In genomic region chr1:225474986-225475820, GRCh38 we compare ENCODE assay signal across 1 cellular context.
TF ChIP-seq lines count a peak whose summit lies in the region.

No MANE protein-coding gene starts in this region.

TF ChIP-seq in WTC11, 78 proteins besides CTCF, POLR2A, EP300 and RAD21 (continued from another document):
- TF ChIP-seq MAX (CRISPR knock-in tag; IDR thresholded peaks at IDR 0.05), result peak; percentile 81
- TF ChIP-seq, protein P1, sequence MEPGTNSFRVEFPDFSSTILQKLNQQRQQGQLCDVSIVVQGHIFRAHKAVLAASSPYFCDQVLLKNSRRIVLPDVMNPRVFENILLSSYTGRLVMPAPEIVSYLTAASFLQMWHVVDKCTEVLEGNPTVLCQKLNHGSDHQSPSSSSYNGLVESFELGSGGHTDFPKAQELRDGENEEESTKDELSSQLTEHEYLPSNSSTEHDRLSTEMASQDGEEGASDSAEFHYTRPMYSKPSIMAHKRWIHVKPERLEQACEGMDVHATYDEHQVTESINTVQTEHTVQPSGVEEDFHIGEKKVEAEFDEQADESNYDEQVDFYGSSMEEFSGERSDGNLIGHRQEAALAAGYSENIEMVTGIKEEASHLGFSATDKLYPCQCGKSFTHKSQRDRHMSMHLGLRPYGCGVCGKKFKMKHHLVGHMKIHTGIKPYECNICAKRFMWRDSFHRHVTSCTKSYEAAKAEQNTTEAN (CRISPR knock-in tag; IDR thresholded peaks at IDR 0.05), result no peak
- TF ChIP-seq GABPB1 (CRISPR knock-in tag; IDR thresholded peaks at IDR 0.05), result peak; percentile 60; the same call in 1 of the 2 replicates
- TF ChIP-seq, protein P2, sequence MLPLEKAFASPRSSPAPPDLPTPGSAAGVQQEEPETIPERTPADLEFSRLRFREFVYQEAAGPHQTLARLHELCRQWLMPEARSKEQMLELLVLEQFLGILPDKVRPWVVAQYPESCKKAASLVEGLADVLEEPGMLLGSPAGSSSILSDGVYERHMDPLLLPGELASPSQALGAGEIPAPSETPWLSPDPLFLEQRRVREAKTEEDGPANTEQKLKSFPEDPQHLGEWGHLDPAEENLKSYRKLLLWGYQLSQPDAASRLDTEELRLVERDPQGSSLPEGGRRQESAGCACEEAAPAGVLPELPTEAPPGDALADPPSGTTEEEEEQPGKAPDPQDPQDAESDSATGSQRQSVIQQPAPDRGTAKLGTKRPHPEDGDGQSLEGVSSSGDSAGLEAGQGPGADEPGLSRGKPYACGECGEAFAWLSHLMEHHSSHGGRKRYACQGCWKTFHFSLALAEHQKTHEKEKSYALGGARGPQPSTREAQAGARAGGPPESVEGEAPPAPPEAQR (CRISPR knock-in tag; IDR thresholded peaks at IDR 0.05), result no peak
- no peak for TF ChIP-seq RORB (CRISPR knock-in tag; IDR thresholded peaks at IDR 0.05)
- no peak for TF ChIP-seq ZNF219 (CRISPR knock-in tag; IDR thresholded peaks at IDR 0.05; ENCODE audit: borderline replicate concordance)
- TF ChIP-seq FOXK1 (CRISPR knock-in tag; IDR thresholded peaks at IDR 0.05), result peak; percentile 61
- peak; percentile 63 for TF ChIP-seq CREM (CRISPR knock-in tag; IDR thresholded peaks at IDR 0.05)
- TF ChIP-seq, protein P3, sequence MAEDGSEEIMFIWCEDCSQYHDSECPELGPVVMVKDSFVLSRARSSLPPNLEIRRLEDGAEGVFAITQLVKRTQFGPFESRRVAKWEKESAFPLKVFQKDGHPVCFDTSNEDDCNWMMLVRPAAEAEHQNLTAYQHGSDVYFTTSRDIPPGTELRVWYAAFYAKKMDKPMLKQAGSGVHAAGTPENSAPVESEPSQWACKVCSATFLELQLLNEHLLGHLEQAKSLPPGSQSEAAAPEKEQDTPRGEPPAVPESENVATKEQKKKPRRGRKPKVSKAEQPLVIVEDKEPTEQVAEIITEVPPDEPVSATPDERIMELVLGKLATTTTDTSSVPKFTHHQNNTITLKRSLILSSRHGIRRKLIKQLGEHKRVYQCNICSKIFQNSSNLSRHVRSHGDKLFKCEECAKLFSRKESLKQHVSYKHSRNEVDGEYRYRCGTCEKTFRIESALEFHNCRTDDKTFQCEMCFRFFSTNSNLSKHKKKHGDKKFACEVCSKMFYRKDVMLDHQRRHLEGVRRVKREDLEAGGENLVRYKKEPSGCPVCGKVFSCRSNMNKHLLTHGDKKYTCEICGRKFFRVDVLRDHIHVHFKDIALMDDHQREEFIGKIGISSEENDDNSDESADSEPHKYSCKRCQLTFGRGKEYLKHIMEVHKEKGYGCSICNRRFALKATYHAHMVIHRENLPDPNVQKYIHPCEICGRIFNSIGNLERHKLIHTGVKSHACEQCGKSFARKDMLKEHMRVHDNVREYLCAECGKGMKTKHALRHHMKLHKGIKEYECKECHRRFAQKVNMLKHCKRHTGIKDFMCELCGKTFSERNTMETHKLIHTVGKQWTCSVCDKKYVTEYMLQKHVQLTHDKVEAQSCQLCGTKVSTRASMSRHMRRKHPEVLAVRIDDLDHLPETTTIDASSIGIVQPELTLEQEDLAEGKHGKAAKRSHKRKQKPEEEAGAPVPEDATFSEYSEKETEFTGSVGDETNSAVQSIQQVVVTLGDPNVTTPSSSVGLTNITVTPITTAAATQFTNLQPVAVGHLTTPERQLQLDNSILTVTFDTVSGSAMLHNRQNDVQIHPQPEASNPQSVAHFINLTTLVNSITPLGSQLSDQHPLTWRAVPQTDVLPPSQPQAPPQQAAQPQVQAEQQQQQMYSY (CRISPR knock-in tag; IDR thresholded peaks at IDR 0.05), result 0 out of 2 replicates have a peak, but pooled peaks have one; percentile 23
- TF ChIP-seq CBFB (CRISPR knock-in tag; IDR thresholded peaks at IDR 0.05; ENCODE audit: low read depth), result peak; percentile 84; the same call in 1 of the 2 replicates
- no peak for TF ChIP-seq PRRX2 (CRISPR knock-in tag; IDR thresholded peaks at IDR 0.05)
- TF ChIP-seq ZBTB21 (CRISPR knock-in tag; IDR thresholded peaks at IDR 0.05; ENCODE audit: borderline replicate concordance), result no peak
- TF ChIP-seq, protein P4, sequence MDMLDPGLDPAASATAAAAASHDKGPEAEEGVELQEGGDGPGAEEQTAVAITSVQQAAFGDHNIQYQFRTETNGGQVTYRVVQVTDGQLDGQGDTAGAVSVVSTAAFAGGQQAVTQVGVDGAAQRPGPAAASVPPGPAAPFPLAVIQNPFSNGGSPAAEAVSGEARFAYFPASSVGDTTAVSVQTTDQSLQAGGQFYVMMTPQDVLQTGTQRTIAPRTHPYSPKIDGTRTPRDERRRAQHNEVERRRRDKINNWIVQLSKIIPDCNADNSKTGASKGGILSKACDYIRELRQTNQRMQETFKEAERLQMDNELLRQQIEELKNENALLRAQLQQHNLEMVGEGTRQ (CRISPR knock-in tag; IDR thresholded peaks at IDR 0.05), result no peak
- TF ChIP-seq, protein P5, sequence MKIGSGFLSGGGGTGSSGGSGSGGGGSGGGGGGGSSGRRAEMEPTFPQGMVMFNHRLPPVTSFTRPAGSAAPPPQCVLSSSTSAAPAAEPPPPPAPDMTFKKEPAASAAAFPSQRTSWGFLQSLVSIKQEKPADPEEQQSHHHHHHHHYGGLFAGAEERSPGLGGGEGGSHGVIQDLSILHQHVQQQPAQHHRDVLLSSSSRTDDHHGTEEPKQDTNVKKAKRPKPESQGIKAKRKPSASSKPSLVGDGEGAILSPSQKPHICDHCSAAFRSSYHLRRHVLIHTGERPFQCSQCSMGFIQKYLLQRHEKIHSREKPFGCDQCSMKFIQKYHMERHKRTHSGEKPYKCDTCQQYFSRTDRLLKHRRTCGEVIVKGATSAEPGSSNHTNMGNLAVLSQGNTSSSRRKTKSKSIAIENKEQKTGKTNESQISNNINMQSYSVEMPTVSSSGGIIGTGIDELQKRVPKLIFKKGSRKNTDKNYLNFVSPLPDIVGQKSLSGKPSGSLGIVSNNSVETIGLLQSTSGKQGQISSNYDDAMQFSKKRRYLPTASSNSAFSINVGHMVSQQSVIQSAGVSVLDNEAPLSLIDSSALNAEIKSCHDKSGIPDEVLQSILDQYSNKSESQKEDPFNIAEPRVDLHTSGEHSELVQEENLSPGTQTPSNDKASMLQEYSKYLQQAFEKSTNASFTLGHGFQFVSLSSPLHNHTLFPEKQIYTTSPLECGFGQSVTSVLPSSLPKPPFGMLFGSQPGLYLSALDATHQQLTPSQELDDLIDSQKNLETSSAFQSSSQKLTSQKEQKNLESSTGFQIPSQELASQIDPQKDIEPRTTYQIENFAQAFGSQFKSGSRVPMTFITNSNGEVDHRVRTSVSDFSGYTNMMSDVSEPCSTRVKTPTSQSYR (CRISPR knock-in tag; IDR thresholded peaks at IDR 0.05), result 0 out of 2 replicates have a peak, but pooled peaks have one; percentile 18
- TF ChIP-seq, protein P6, sequence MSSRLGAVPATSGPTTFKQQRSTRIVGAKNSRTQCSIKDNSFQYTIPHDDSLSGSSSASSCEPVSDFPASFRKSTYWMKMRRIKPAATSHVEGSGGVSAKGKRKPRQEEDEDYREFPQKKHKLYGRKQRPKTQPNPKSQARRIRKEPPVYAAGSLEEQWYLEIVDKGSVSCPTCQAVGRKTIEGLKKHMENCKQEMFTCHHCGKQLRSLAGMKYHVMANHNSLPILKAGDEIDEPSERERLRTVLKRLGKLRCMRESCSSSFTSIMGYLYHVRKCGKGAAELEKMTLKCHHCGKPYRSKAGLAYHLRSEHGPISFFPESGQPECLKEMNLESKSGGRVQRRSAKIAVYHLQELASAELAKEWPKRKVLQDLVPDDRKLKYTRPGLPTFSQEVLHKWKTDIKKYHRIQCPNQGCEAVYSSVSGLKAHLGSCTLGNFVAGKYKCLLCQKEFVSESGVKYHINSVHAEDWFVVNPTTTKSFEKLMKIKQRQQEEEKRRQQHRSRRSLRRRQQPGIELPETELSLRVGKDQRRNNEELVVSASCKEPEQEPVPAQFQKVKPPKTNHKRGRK (CRISPR knock-in tag; IDR thresholded peaks at IDR 0.05; ENCODE audit: borderline replicate concordance), result no peak
- no peak for TF ChIP-seq GRHL2 (CRISPR knock-in tag; IDR thresholded peaks at IDR 0.05; ENCODE audit: insufficient replicate concordance, severe bottlenecking)
- peak; percentile 76; the same call in 1 of the 2 replicates for TF ChIP-seq TEAD1 (CRISPR knock-in tag; IDR thresholded peaks at IDR 0.05)
- no peak for TF ChIP-seq ZNF317 (CRISPR knock-in tag; IDR thresholded peaks at IDR 0.05; ENCODE audit: borderline replicate concordance, low read depth)
- no peak for TF ChIP-seq IRF2 (CRISPR knock-in tag; IDR thresholded peaks at IDR 0.05; ENCODE audit: borderline replicate concordance, low read depth)
- no peak for TF ChIP-seq SOX15 (CRISPR knock-in tag; IDR thresholded peaks at IDR 0.05)
- TF ChIP-seq ELF4 (CRISPR knock-in tag; IDR thresholded peaks at IDR 0.05; ENCODE audit: low read depth), result no peak
- TF ChIP-seq, protein P7, sequence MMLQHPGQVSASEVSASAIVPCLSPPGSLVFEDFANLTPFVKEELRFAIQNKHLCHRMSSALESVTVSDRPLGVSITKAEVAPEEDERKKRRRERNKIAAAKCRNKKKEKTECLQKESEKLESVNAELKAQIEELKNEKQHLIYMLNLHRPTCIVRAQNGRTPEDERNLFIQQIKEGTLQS (CRISPR knock-in tag; conservative IDR thresholded peaks at IDR 0.05), result no peak
- peak; percentile 72; the same call in 1 of the 2 replicates for TF ChIP-seq ZNF232 (CRISPR knock-in tag; IDR thresholded peaks at IDR 0.05)
- TF ChIP-seq, protein P8, sequence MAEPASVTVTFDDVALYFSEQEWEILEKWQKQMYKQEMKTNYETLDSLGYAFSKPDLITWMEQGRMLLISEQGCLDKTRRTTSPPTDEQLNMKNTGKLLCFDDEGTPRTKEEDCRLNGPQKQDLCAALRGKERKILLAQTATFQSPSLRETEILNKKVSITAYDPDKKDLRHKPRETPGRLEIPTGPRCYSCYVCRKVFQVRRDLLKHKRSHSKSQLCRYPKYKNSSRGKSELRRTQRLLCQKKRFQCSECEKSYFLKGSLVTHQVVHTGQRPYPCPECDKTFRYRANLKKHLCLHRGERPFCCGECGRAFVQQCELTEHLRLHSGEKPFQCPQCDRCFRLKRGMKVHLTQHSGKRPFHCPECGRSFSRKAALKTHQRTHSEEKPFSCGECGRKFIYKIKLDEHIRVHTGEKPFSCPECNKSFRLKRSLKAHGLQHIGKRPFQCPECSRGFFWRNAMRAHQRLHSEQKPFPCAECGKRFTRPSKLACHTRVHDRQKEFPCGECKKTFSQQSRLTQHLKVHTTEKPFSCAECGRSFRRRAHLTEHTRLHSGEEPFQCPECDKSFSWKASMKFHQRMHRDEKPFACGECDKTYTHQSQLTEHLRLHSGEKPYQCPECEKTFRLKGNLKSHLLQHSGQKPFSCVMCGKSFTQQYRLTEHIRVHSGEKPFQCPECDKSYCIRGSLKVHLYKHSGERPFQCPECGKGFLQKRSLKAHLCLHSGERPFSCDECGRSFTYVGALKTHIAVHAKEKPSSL (CRISPR knock-in tag; conservative IDR thresholded peaks at IDR 0.05), result no peak
- TF ChIP-seq OVOL2 (CRISPR knock-in tag; IDR thresholded peaks at IDR 0.05; ENCODE audit: borderline replicate concordance), result no peak
- no peak; the same call in 1 of the 2 replicates for TF ChIP-seq MYBL2 (CRISPR knock-in tag; IDR thresholded peaks at IDR 0.05)
- TF ChIP-seq, protein P9, sequence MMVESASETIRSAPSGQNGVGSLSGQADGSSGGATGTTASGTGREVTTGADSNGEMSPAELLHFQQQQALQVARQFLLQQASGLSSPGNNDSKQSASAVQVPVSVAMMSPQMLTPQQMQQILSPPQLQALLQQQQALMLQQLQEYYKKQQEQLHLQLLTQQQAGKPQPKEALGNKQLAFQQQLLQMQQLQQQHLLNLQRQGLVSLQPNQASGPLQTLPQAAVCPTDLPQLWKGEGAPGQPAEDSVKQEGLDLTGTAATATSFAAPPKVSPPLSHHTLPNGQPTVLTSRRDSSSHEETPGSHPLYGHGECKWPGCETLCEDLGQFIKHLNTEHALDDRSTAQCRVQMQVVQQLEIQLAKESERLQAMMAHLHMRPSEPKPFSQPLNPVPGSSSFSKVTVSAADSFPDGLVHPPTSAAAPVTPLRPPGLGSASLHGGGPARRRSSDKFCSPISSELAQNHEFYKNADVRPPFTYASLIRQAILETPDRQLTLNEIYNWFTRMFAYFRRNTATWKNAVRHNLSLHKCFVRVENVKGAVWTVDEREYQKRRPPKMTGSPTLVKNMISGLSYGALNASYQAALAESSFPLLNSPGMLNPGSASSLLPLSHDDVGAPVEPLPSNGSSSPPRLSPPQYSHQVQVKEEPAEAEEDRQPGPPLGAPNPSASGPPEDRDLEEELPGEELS (CRISPR knock-in tag; IDR thresholded peaks at IDR 0.05), result 0 out of 2 replicates have a peak, but pooled peaks have one; percentile 17
